In the genomic region with DNA sequence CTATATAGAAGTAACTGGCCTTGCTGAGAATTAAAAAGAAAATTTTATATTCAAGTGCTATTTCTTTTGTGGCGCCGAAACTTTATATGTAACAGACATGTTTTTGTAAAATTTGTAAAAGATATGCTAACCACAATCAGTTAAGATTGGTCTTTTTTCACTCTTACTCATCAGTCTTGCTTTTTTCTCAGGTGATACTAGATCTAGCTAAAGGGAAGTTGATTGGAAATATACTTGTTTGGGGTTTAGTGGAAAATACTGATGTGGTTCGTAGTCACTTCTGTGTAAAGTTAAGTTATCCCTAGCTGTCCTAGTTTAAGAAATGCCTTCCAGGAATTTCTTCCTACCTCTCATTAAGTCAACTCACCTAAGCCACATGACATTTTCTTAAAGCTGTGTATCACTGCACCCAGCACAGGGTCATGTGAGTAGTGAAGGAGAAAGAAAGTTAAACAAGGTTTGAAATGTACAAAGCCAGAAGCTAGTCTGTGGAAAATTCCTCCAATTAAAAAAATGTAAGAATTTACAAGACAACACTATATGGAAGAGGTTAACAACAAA, we compare ENCODE assay signal across 1 cellular context.
TF ChIP-seq lines count a peak whose summit lies in the region.

No MANE protein-coding gene starts in this region.

TF ChIP-seq in GM23338, 12 proteins besides CTCF, POLR2A, EP300 and RAD21:
- no peak for TF ChIP-seq JUNB (IDR thresholded peaks at IDR 0.05; ENCODE audit: unreplicated experiment)
